In the genomic region with DNA sequence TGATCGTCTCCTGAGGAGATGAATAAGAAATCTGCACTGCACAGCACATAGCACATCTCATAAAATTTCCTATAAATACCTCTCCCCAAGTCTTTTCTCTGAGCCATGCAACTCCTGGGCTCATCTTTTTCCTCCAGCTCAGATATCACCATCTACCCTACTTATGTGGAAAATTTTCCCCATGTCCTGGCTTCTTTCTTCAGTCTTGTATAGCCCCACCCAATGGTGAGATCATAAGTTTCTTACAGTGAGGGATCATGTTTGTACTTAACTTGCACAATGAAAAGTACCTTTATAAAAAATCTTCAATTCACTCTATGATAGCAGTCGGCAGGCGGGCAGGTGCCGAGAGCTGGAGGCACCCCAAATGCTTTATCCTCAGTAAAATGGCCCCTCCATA, we compare ENCODE assay signal across 1 cellular context.
TF ChIP-seq lines count a peak whose summit lies in the region.

No MANE protein-coding gene starts in this region.

TF ChIP-seq in IMR-90, 13 proteins besides CTCF, POLR2A, EP300 and RAD21 (continued from another document):
- TF ChIP-seq MAFK (IDR thresholded peaks at IDR 0.05; ENCODE audit: low read depth, low read length), result no peak
- TF ChIP-seq MAZ (IDR thresholded peaks at IDR 0.05; ENCODE audit: borderline replicate concordance, low read depth, low read length), result no peak
- no peak for TF ChIP-seq USF2 (IDR thresholded peaks at IDR 0.05; ENCODE audit: low read depth, low read length)
- TF ChIP-seq FOS (IDR thresholded peaks at IDR 0.05; ENCODE audit: low read depth, low read length), result no peak
